Comparison of ENCODE assay signal across 17 cellular contexts in the genomic region with DNA sequence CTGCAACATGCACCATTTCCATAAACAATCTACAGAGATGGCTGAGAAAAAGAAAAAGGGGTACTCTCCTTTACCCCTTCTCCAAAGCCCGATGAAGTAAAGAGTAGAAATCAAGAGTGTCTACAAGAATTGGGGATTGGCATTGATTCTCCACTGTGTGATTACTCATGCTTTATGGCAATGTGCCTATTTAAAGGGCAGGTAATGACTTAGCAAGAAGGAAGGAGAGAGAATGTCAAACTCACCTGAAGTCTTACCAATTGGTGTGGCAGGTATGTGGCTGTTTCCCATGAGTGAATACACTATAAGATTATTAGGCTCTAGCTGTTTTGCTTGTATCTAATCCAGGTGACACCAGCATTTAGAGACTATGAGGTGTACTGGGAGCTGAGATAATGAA.
DNase-seq lines count a peak whose midpoint lies in the region; ATAC-seq and TF ChIP-seq lines count a peak whose summit lies in the region.
"Had no signal": no experiment of that assay in that cellular context is flagged by ENCODE, and none has a peak within 500 bp of the region (broad histone marks: within the 10 kb centered on the region; RNA-seq: fewer than 3 reads in every experiment).

No MANE protein-coding gene starts in this region.

- POLR2A ChIA-PET in PC-3 (lab: Charles Lee; ENCODE audit: unreplicated experiment) = no interaction called here

- CTCF ChIA-PET in PC-3 (lab: Charles Lee) = no interaction called here
- CTCF ChIA-PET in activated CD8-positive, alpha-beta memory T cell treated with anti-CD3 and anti-CD28 coated beads, Interleukin-2, amount 10 ng/mL, durations not matched to agents 7 days and 5 days (lab: Charles Lee) = no interaction called here

- no peaks in the 10 kb centered on the region for H3K4me1 ChIP-seq in PC-3 (ENCODE audit: insufficient read depth, low read length)
- H3K4me1 ChIP-seq: HAP-1 had no signal

- no peaks in the 10 kb centered on the region for H3K36me3 ChIP-seq in PC-3 (ENCODE audit: low read depth, low read length)
- H3K36me3 ChIP-seq: HAP-1 had no signal

- no peak for TF ChIP-seq CTCF in PC-3 (conservative IDR thresholded peaks at IDR 0.05; ENCODE audit: low read depth, low read length)
- no peak for TF ChIP-seq CTCF in epithelial cell of esophagus (IDR thresholded peaks at IDR 0.05; ENCODE audit: insufficient read depth, low read depth, low read length, missing control alignments)

- no peak overlapping the region for H3K4me3 Mint-ChIP-seq in activated CD8-positive, alpha-beta memory T cell treated with anti-CD3 and anti-CD28 coated beads, Interleukin-2, amount 10 ng/mL, durations not matched to agents 7 days and 5 days
- H3K4me3 Mint-ChIP-seq: B cell; CD4-positive, alpha-beta memory T cell; HFFc6 had no signal

- H3K9me3 ChIP-seq in PC-3 (ENCODE audit: low read length) = no peaks in the 10 kb centered on the region
- H3K9me3 ChIP-seq: HAP-1 had no signal

- H3F3A ChIP-seq in PC-3 (ENCODE audit: low read length, unreplicated experiment) = no peaks in the 10 kb centered on the region

- no peak overlapping the region for H3K27ac Mint-ChIP-seq in activated CD8-positive, alpha-beta memory T cell treated with anti-CD3 and anti-CD28 coated beads, Interleukin-2, amount 10 ng/mL, durations not matched to agents 7 days and 5 days
- H3K27ac Mint-ChIP-seq: B cell; CD4-positive, alpha-beta memory T cell; HFFc6 had no signal

- DNase-seq in HT-29 (ENCODE audit: low spot score) (peak; percentile 13), PC-3 (peak; percentile 81), epithelial cell of esophagus (ENCODE audit: low read depth) (peak; percentile 73), renal cortical epithelial cell (ENCODE audit: low read depth) (peak; percentile 4), dermis blood vessel endothelial cell (no peak), C1 segment of cervical spinal cord (lab: John Stamatoyannopoulos, UW) (no peak)
- no peak for DNase-seq in activated CD8-positive, alpha-beta memory T cell treated with anti-CD3 and anti-CD28 coated beads, Interleukin-2, amount 10 ng/mL, durations not matched to agents 7 days and 5 days
- DNase-seq: CD4-positive, alpha-beta memory T cell; DMS79; GOT3; HFFc6; IMR-90 had no signal

- no TSS peak for BruUV-seq in PC-3 (replicated peaks; lab: Mats Ljungman, UMichigan)

- no peak for ATAC-seq in PC-3
- ATAC-seq in activated CD8-positive, alpha-beta memory T cell treated with anti-CD3 and anti-CD28 coated beads, Interleukin-2, amount 10 ng/mL, durations not matched to agents 7 days and 5 days = no peak
- ATAC-seq: GM12878 had no signal

- H4K20me1 ChIP-seq in PC-3 (ENCODE audit: low read length) = no peaks in the 10 kb centered on the region

- no peak overlapping the region for H2AFZ ChIP-seq in PC-3 (ENCODE audit: low read length)

- no peaks in the 10 kb centered on the region for H3K79me2 ChIP-seq in PC-3 (ENCODE audit: low read length)

- no peaks in the 10 kb centered on the region for H3K4me1 Mint-ChIP-seq in activated CD8-positive, alpha-beta memory T cell treated with anti-CD3 and anti-CD28 coated beads, Interleukin-2, amount 10 ng/mL, durations not matched to agents 7 days and 5 days
- H3K4me1 Mint-ChIP-seq: B cell; CD4-positive, alpha-beta memory T cell had no signal

- H3K27me3 ChIP-seq in PC-3 (ENCODE audit: low read length) = no peaks in the 10 kb centered on the region

- intact Hi-C loops in PC-3 (cut with micrococcal nuclease) = no loop called here

- H3K36me3 Mint-ChIP-seq in activated CD8-positive, alpha-beta memory T cell treated with anti-CD3 and anti-CD28 coated beads, Interleukin-2, amount 10 ng/mL, durations not matched to agents 7 days and 5 days = no peaks in the 10 kb centered on the region
- H3K36me3 Mint-ChIP-seq: CD4-positive, alpha-beta memory T cell had no signal

- H3K9me2 ChIP-seq in PC-3 (replicated peaks; ENCODE audit: low read length) = no peaks in the 10 kb centered on the region

- H3K4me3 ChIP-seq in PC-3 (ENCODE audit: low read length) = no peak overlapping the region
- no peak overlapping the region for H3K4me3 ChIP-seq in epithelial cell of esophagus (ENCODE audit: low read length)
- H3K4me3 ChIP-seq: GM12878, HAP-1 had no signal

- H3K27ac ChIP-seq in PC-3 (ENCODE audit: low read length) = no peak overlapping the region
- H3K27ac ChIP-seq: C4-2B, HL-60 had no signal

- no peaks in the 10 kb centered on the region for H3K9me3 Mint-ChIP-seq in activated CD8-positive, alpha-beta memory T cell treated with anti-CD3 and anti-CD28 coated beads, Interleukin-2, amount 10 ng/mL, durations not matched to agents 7 days and 5 days (ENCODE audit: low read depth)

- H3K4me2 ChIP-seq in PC-3 (ENCODE audit: low read length) = no peak overlapping the region

- H3K9ac ChIP-seq in PC-3 (ENCODE audit: low read length) = no peak overlapping the region

- H3K27me3 Mint-ChIP-seq in activated CD8-positive, alpha-beta memory T cell treated with anti-CD3 and anti-CD28 coated beads, Interleukin-2, amount 10 ng/mL, durations not matched to agents 7 days and 5 days = no peaks in the 10 kb centered on the region
- H3K27me3 Mint-ChIP-seq: B cell; CD4-positive, alpha-beta memory T cell had no signal

Comparison
In these comparisons a context has a peak if more than half of its experiments do, and no peak if none do; other contexts are left out.
1. DNase-seq: peak in HT-29 (single experiment), PC-3 (single experiment), epithelial cell of esophagus (single experiment) and renal cortical epithelial cell (single experiment); none in dermis blood vessel endothelial cell (single experiment), activated CD8-positive, alpha-beta memory T cell treated with anti-CD3 and anti-CD28 coated beads, Interleukin-2, amount 10 ng/mL, durations not matched to agents 7 days and 5 days (single experiment) and C1 segment of cervical spinal cord (0 of 14).